Comparison of ENCODE assay signal across 21 cellular contexts in the genomic region with DNA sequence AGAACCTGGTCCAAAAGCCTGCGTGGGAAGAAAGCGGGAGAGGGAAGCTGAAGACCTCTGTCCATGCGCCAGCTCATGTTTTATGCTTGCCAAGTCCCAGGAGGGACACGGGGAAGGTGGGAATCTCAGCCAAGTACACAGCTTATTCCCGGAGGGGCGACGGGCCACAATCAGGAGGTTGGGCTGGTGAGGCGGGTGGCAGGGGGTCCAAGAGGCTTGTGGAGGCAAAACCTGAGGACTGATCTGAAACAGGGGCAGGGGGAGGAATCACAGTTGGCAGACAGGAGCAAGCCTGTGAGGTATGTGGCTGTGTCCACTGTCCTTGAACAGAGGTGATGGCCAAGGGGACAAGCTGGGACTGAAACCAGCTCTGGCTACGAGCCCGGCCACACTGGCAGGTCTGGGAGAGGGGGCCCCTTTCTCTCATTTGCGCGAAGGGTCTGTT. TPM values are rescaled to one million over a fixed set of nuclear protein-coding genes. Genes with fewer than 3 reads are reported as not detected.
"Had no signal": no experiment of that assay in that cellular context is flagged by ENCODE, and none has a peak within 500 bp of the region (broad histone marks: within the 10 kb centered on the region; RNA-seq: fewer than 3 reads in every experiment).

No MANE protein-coding gene starts in this region.

- H2AFZ ChIP-seq: hepatocyte had no signal

- H3K36me3 ChIP-seq: upper lobe of right lung had no signal

- H3K4me1 ChIP-seq: foreskin keratinocyte had no signal

- H3K4me3 ChIP-seq: hepatocyte, mucosa of descending colon, upper lobe of right lung had no signal

- H3K79me2 ChIP-seq: hepatocyte had no signal

- DNase-seq: activated CD4-positive, alpha-beta T cell treated with anti-CD3 and anti-CD28 coated beads for 36 hours; activated CD4-positive, alpha-beta T cell treated with anti-CD3 and anti-CD28 coated beads, Interleukin-2, amount 50 U/mL, for 4 hours; activated naive CD4-positive, alpha-beta T cell treated with Interleukin-2 at 50 U/mL for 16 hours; activated naive CD8-positive, alpha-beta T cell treated with anti-CD3 and anti-CD28 coated beads for 36 hours; amniotic stem cell; effector CD4-positive, alpha-beta T cell; erythroblast; foreskin keratinocyte; immature natural killer cell; kidney glomerular epithelial cell; mesenchymal stem cell; mucosa of descending colon; nephron progenitor cell; stimulated activated CD4-positive, alpha-beta T cell treated with anti-CD3 and anti-CD28 coated beads, Interleukin-4, amount 100 ng/mL, for 24 hours; stimulated activated naive CD4-positive, alpha-beta T cell treated with Interleukin-2 at 50 U/mL for 16 hours; T1000; upper lobe of right lung had no signal

- H3K27ac ChIP-seq: foreskin keratinocyte, hepatocyte, upper lobe of right lung had no signal

- ATAC-seq: activated CD4-positive, alpha-beta T cell treated with anti-CD3 and anti-CD28 coated beads for 36 hours; foreskin keratinocyte; mucosa of descending colon; upper lobe of right lung; WTC11 had no signal

- H3K9me3 ChIP-seq: mucosa of descending colon, upper lobe of right lung had no signal

- H3K4me2 ChIP-seq: hepatocyte had no signal

RNA-seq across cellular contexts. Expression of gene LEP, which starts 38.0 kb away (rescaled TPM):
- total RNA-seq: activated CD4-positive, alpha-beta T cell treated with anti-CD3 and anti-CD28 coated beads for 36 hours; activated CD8-positive, alpha-beta memory T cell treated with anti-CD3 and anti-CD28 coated beads for 36 hours; activated naive CD8-positive, alpha-beta T cell treated with anti-CD3 and anti-CD28 coated beads for 36 hours; foreskin keratinocyte; glomerular endothelial cell; hepatocyte; upper lobe of right lung; WTC11 had no signal
- polyA plus RNA-seq: foreskin keratinocyte, hepatocyte, immature natural killer cell had no signal
